19 cellular contexts compared by ENCODE assay signal in genomic region chr10:128921389-128922022, GRCh38.
"Had no signal": no experiment of that assay in that cellular context is flagged by ENCODE, and none has a peak within 500 bp of the region (broad histone marks: within the 10 kb centered on the region; RNA-seq: fewer than 3 reads in every experiment).

No MANE protein-coding gene starts in this region.

- H3K4me3 ChIP-seq: MG63 had no signal

- H3K9ac ChIP-seq: SK-N-SH had no signal

- H3K36me3 Mint-ChIP-seq: IgD-negative memory B cell had no signal

- H3K27me3 ChIP-seq: MG63 had no signal

- H3K27ac ChIP-seq: HL-60 had no signal

- H3K9me2 ChIP-seq: SK-N-SH had no signal

- H3K9me3 ChIP-seq: MG63, SK-N-SH had no signal

- DNase-seq: KBM-7, MG63, NCI-H1092, NCI-H1436, NCI-H187, NCI-H2029, NCI-H2081 treated with DMSO at 0.1 percent for 48 hours, NCI-H2171, NCI-H226, NCI-H446, NCI-H510A, NCI-H524 treated with DMSO at 0.1 percent for 48 hours, NCI-H69, NCI-H774, RPMI8226, SHP77, SK-N-SH had no signal

- H3K36me3 ChIP-seq: MG63 had no signal

- H3K4me2 ChIP-seq: SK-N-SH had no signal

- H3K27ac Mint-ChIP-seq: IgD-negative memory B cell had no signal

- H3K4me3 Mint-ChIP-seq: IgD-negative memory B cell had no signal
